17 cellular contexts compared by ENCODE assay signal in genomic region chr20:4581838-4582237, GRCh38.
DNase-seq lines count a peak whose midpoint lies in the region; ATAC-seq and TF ChIP-seq lines count a peak whose summit lies in the region.
"Had no signal": no experiment of that assay in that cellular context is flagged by ENCODE, and none has a peak within 500 bp of the region (broad histone marks: within the 10 kb centered on the region; RNA-seq: fewer than 3 reads in every experiment).

No MANE protein-coding gene starts in this region.

- H3K4me2 ChIP-seq in smooth muscle cell: no peak overlapping the region

- H3K36me3 ChIP-seq in endodermal cell (ENCODE audit: control insufficient read depth, insufficient read depth, low read length): no peaks in the 10 kb centered on the region
- no peaks in the 10 kb centered on the region for H3K36me3 ChIP-seq in iPS-20b (ENCODE audit: insufficient read depth, low read depth, low read length)
- H3K36me3 ChIP-seq in smooth muscle cell (ENCODE audit: low read depth): no peaks in the 10 kb centered on the region

- H2AFZ ChIP-seq in smooth muscle cell (ENCODE audit: low read depth): no peak overlapping the region

- H3K27ac ChIP-seq in endodermal cell (ENCODE audit: low read depth, low read length): no peak overlapping the region
- H3K27ac ChIP-seq in iPS-20b (ENCODE audit: low read length): no peak overlapping the region
- no peak overlapping the region for H3K27ac ChIP-seq in smooth muscle cell (ENCODE audit: low read depth)

- peak; percentile 1 for DNase-seq in Kasumi-1 (lab: John Stamatoyannopoulos, UW)
- DNase-seq in endodermal cell: no peak
- DNase-seq in smooth muscle cell (lab: John Stamatoyannopoulos, UW; ENCODE audit: unreplicated experiment): no peak
- no peak for DNase-seq in NCI-H774 (lab: John Stamatoyannopoulos, UW)
- DNase-seq in Right ventricle myocardium inferior (ENCODE audit: missing footprints): no peak
- DNase-seq: Calu3; CD4-positive, alpha-beta memory T cell; DMS53; HCEC 1CT; NCI-H187; NCI-H226; NCI-H526 treated with DMSO at 0.1 percent for 48 hours; NK-92 treated with Interleukin-12 subunit alpha and Interleukin-12 subunit beta, amount 100 ng/mL, for 24 hours; OCI-M1 had no signal

- no peaks in the 10 kb centered on the region for H3F3A ChIP-seq in smooth muscle cell (ENCODE audit: low read depth)

- peak; percentile 60 for TF ChIP-seq CTCF in endodermal cell (conservative IDR thresholded peaks at IDR 0.05)
- peak; percentile 8 for TF ChIP-seq CTCF in smooth muscle cell (IDR thresholded peaks at IDR 0.05; ENCODE audit: borderline replicate concordance, insufficient read depth, poor library complexity, severe bottlenecking)

- H3K9me3 ChIP-seq in endodermal cell (ENCODE audit: control insufficient read depth, low read length) (no peaks in the 10 kb centered on the region), iPS-20b (ENCODE audit: insufficient read depth, low read depth, low read length) (no peaks in the 10 kb centered on the region), smooth muscle cell (replicated peaks; ENCODE audit: low read depth) (no peaks in the 10 kb centered on the region)

- H3K79me2 ChIP-seq in smooth muscle cell (ENCODE audit: low read depth): no peaks in the 10 kb centered on the region

- intact Hi-C loops in Right ventricle myocardium inferior (cut with DNase I): no loop called here

- H3K27ac Mint-ChIP-seq in endodermal cell: no peak overlapping the region
- H3K27ac Mint-ChIP-seq: CD4-positive, alpha-beta memory T cell; IgD-negative memory B cell had no signal

- H3K36me3 Mint-ChIP-seq in endodermal cell (ENCODE audit: low read depth): no peaks in the 10 kb centered on the region
- H3K36me3 Mint-ChIP-seq: CD4-positive, alpha-beta memory T cell had no signal

- no peaks in the 10 kb centered on the region for H3K27me3 ChIP-seq in endodermal cell (ENCODE audit: control insufficient read depth, insufficient read depth, low read length, poor library complexity, severe bottlenecking)
- H3K27me3 ChIP-seq in iPS-20b (ENCODE audit: insufficient read depth, low read length): peaks cover 20% of the 10 kb centered on the region
- peaks cover 38% of the 10 kb centered on the region for H3K27me3 ChIP-seq in smooth muscle cell (ENCODE audit: low read depth)

- H4K20me1 ChIP-seq in smooth muscle cell (ENCODE audit: low read depth): no peaks in the 10 kb centered on the region

- H3K4me3 ChIP-seq in endodermal cell (ENCODE audit: low read length) (no peak overlapping the region), iPS-20b (ENCODE audit: low read length) (0 out of 2 replicates have a peak overlapping the region, but pooled peaks have one; percentile 28), smooth muscle cell (no peak overlapping the region)

- no peak overlapping the region for H3K4me3 Mint-ChIP-seq in endodermal cell
- H3K4me3 Mint-ChIP-seq: CD4-positive, alpha-beta memory T cell; IgD-negative memory B cell had no signal

- no peaks in the 10 kb centered on the region for H3K9me3 Mint-ChIP-seq in endodermal cell
- H3K9me3 Mint-ChIP-seq: IgD-negative memory B cell had no signal

- H3K4me1 Mint-ChIP-seq in endodermal cell: no peaks in the 10 kb centered on the region
- H3K4me1 Mint-ChIP-seq: CD4-positive, alpha-beta memory T cell; IgD-negative memory B cell had no signal

- no peak for ATAC-seq in GM19455 (IDR thresholded peaks at IDR 0.05; ENCODE audit: unreplicated experiment)
- no peak for ATAC-seq in Right ventricle myocardium inferior

- no peak overlapping the region for H3K9ac ChIP-seq in endodermal cell (ENCODE audit: extremely low read depth, low read length, poor library complexity, severe bottlenecking)
- no peak overlapping the region for H3K9ac ChIP-seq in iPS-20b (ENCODE audit: low read depth, low read length)
- no peak overlapping the region for H3K9ac ChIP-seq in smooth muscle cell (ENCODE audit: low read depth)

- 49 to 56% methylated on average over 3 to 5 of the region's 5 CpGs for WGBS in endodermal cell (ENCODE audit: insufficient coverage in 1 of 2, insufficient read length in 1 of 2), 2 experiments
- WGBS in smooth muscle cell (ENCODE audit: low lambda C conversion rate): 44% methylated on average over 5 of the region's 5 CpGs

- H3K27me3 Mint-ChIP-seq in endodermal cell (ENCODE audit: insufficient read depth): peaks cover 19% of the 10 kb centered on the region

- no peaks in the 10 kb centered on the region for H3K4me1 ChIP-seq in endodermal cell (ENCODE audit: control insufficient read depth, insufficient read depth, low read length)
- H3K4me1 ChIP-seq in iPS-20b (ENCODE audit: insufficient read depth, low read length): peaks cover 7% of the 10 kb centered on the region
- H3K4me1 ChIP-seq in smooth muscle cell (ENCODE audit: low read depth): no peaks in the 10 kb centered on the region

Comparison
In these comparisons a context has a peak if more than half of its experiments do, and no peak if none do; other contexts are left out.
1. DNase-seq: peak in Kasumi-1 (2 of 2); none in endodermal cell (single experiment), smooth muscle cell (single experiment), NCI-H774 (single experiment) and Right ventricle myocardium inferior (single experiment).